Comparison of ENCODE assay signal across 17 cellular contexts in the genomic region with DNA sequence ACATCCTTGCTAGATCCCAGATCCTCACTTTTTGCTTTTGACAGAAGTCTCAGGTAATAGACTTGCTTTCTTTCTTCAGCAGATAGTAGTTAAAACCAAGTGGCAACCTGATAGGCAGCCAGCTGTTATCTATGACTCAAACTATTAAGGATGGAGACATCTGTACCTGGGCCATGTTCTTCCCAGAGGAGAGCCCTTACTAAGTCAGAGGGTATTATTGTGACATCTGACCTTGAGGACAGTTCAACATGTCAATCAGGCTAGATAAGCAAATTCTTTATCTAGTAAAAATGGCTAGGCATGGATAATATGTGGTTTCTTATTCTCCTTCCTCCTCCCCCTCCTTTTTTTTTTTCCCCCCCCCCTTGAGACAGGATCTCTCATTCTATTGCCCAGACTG.
"Had no signal": no experiment of that assay in that cellular context is flagged by ENCODE, and none has a peak within 500 bp of the region (broad histone marks: within the 10 kb centered on the region; RNA-seq: fewer than 3 reads in every experiment).

No MANE protein-coding gene starts in this region.

- DNase-seq: activated CD4-positive, alpha-beta T cell treated with anti-CD3 and anti-CD28 coated beads, Interleukin-2, amount 10 ng/mL, durations not matched to agents 7 days and 5 days; activated CD4-positive, CD25-positive, alpha-beta regulatory T cell; activated T-cell treated with anti-CD3 and anti-CD28 coated beads, Interleukin-2, amount 50 U/mL, for 24 hours; anterior cingulate cortex; erythroblast; foreskin melanocyte; left ventricle myocardium superior; naive B cell; ovary; sigmoid colon; stimulated activated CD4-positive, alpha-beta T cell treated with anti-CD3 and anti-CD28 coated beads, Interleukin-1b, Interleukin-23, amount 100 ng/mL, for 48 hours; stimulated activated naive CD8-positive, alpha-beta T cell treated with anti-CD3 and anti-CD28 coated beads, Interleukin-15, amount 100 ng/mL, for 72 hours; T-cell; T-helper 9 cell had no signal

- ATAC-seq: activated CD8-positive, alpha-beta T cell treated with anti-CD3 and anti-CD28 coated beads, Interleukin-2, amount 10 ng/mL, durations not matched to agents 7 days and 5 days; T-cell had no signal

- H3K27ac ChIP-seq: coronary artery, ovary had no signal

- FAIRE-seq: endometrium had no signal

- H3K36me3 ChIP-seq: ovary had no signal

- H3K4me3 ChIP-seq: coronary artery, ovary, sigmoid colon had no signal

- H3K27me3 ChIP-seq: ovary, sigmoid colon had no signal

- H3K9me3 ChIP-seq: ovary, sigmoid colon had no signal
